14 cellular contexts compared by ENCODE assay signal in genomic region chr3:146273721-146274407, GRCh38.
"Had no signal": no experiment of that assay in that cellular context is flagged by ENCODE, and none has a peak within 500 bp of the region (broad histone marks: within the 10 kb centered on the region; RNA-seq: fewer than 3 reads in every experiment).

No MANE protein-coding gene starts in this region.

- H3K27ac ChIP-seq: neural progenitor cell, pancreas, VCaP had no signal

- H3K36me3 ChIP-seq: neural progenitor cell, pancreas had no signal

- H3K27me3 Mint-ChIP-seq: stimulated activated naive B cell treated with anti-CD40 and anti-IgM and Interleukin-4, amounts not matched to agents 10 μg/mL and 1 μg/mL and 100 μg/mL, for 72 hours had no signal

- H3K4me2 ChIP-seq: neural progenitor cell had no signal

- H3K4me3 ChIP-seq: neural progenitor cell, pancreas had no signal

- H3K9ac ChIP-seq: neural progenitor cell had no signal

- DNase-seq: activated CD4-positive, alpha-beta T cell treated with anti-CD3 and anti-CD28 coated beads for 4 hours; activated CD8-positive, alpha-beta memory T cell treated with anti-CD3 and anti-CD28 coated beads, Interleukin-2, amount 50 U/mL, for 48 hours; activated CD8-positive, alpha-beta T cell treated with anti-CD3 and anti-CD28 coated beads, Interleukin-2, amount 10 ng/mL, durations not matched to agents 7 days and 5 days; activated naive CD4-positive, alpha-beta T cell treated with Interleukin-2 at 50 U/mL for 16 hours; activated naive CD8-positive, alpha-beta T cell treated with anti-CD3 and anti-CD28 coated beads, Interleukin-2, amount 50 U/mL, for 24 hours; central memory CD4-positive, alpha-beta T cell; head of caudate nucleus; pancreas; stimulated activated CD4-positive, alpha-beta T cell treated with anti-CD3 and anti-CD28 coated beads, Interleukin-2, amount 100 ng/mL, for 24 hours; stimulated activated naive B cell treated with anti-CD40 and anti-IgM and Interleukin-4, amounts not matched to agents 10 μg/mL and 1 μg/mL and 100 μg/mL, for 72 hours; T1000 had no signal

- H3K36me3 Mint-ChIP-seq: neural progenitor cell; stimulated activated naive B cell treated with anti-CD40 and anti-IgM and Interleukin-4, amounts not matched to agents 10 μg/mL and 1 μg/mL and 100 μg/mL, for 72 hours had no signal

- H2AFZ ChIP-seq: neural progenitor cell had no signal

- ATAC-seq: activated CD8-positive, alpha-beta T cell treated with anti-CD3 and anti-CD28 coated beads, Interleukin-2, amount 10 ng/mL, durations not matched to agents 7 days and 5 days; activated naive CD8-positive, alpha-beta T cell treated with anti-CD3 and anti-CD28 coated beads, Interleukin-2, amount 50 U/mL, for 24 hours; left lobe of liver; stimulated activated naive B cell treated with anti-CD40 and anti-IgM and Interleukin-4, amounts not matched to agents 10 μg/mL and 1 μg/mL and 100 μg/mL, for 72 hours had no signal

- H3K9me3 ChIP-seq: pancreas had no signal

- H3K4me3 Mint-ChIP-seq: activated CD8-positive, alpha-beta T cell treated with anti-CD3 and anti-CD28 coated beads, Interleukin-2, amount 10 ng/mL, durations not matched to agents 7 days and 5 days; activated naive CD8-positive, alpha-beta T cell treated with anti-CD3 and anti-CD28 coated beads, Interleukin-2, amount 50 U/mL, for 24 hours; neural progenitor cell; stimulated activated naive B cell treated with anti-CD40 and anti-IgM and Interleukin-4, amounts not matched to agents 10 μg/mL and 1 μg/mL and 100 μg/mL, for 72 hours had no signal

- H3K4me1 Mint-ChIP-seq: activated naive CD8-positive, alpha-beta T cell treated with anti-CD3 and anti-CD28 coated beads, Interleukin-2, amount 50 U/mL, for 24 hours; stimulated activated naive B cell treated with anti-CD40 and anti-IgM and Interleukin-4, amounts not matched to agents 10 μg/mL and 1 μg/mL and 100 μg/mL, for 72 hours had no signal

- H3K27ac Mint-ChIP-seq: activated CD8-positive, alpha-beta T cell treated with anti-CD3 and anti-CD28 coated beads, Interleukin-2, amount 10 ng/mL, durations not matched to agents 7 days and 5 days; activated naive CD8-positive, alpha-beta T cell treated with anti-CD3 and anti-CD28 coated beads, Interleukin-2, amount 50 U/mL, for 24 hours; neural progenitor cell; stimulated activated naive B cell treated with anti-CD40 and anti-IgM and Interleukin-4, amounts not matched to agents 10 μg/mL and 1 μg/mL and 100 μg/mL, for 72 hours had no signal

- H3K27me3 ChIP-seq: neural progenitor cell, pancreas had no signal

- H3K9me3 Mint-ChIP-seq: activated naive CD8-positive, alpha-beta T cell treated with anti-CD3 and anti-CD28 coated beads, Interleukin-2, amount 50 U/mL, for 24 hours; stimulated activated naive B cell treated with anti-CD40 and anti-IgM and Interleukin-4, amounts not matched to agents 10 μg/mL and 1 μg/mL and 100 μg/mL, for 72 hours had no signal

- H3K4me1 ChIP-seq: neural progenitor cell had no signal
